19 cellular contexts compared by ENCODE assay signal in the genomic region with DNA sequence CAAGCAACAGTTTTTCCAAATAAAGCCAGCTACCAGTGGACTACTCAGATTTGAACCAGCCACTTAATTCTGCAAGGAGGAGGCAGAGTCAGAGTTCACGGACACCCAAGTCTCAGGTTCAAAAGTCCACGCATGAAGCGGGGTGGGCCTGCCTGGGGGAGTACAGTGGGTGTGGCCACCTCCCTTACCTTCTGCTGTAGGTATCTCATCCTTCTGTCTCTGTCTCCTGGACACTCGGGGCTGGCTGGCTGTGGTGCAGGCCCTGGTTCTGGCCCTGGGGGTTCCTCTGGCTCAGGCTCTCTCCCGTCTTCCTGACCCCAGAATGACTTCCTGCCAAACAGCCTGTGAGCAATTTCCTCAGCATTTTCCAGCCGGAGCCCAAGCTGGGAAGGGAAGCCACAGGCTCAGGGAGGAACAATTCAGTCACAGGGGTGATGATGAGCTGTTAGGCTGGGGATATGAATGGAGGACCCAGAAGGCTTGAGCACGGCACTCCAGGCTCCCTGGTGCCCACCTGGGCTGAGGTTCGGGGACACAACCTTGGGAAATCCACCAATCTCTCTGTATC.
DNase-seq lines count a peak whose midpoint lies in the region; ATAC-seq and TF ChIP-seq lines count a peak whose summit lies in the region.
"Had no signal": no experiment of that assay in that cellular context is flagged by ENCODE, and none has a peak within 500 bp of the region (broad histone marks: within the 10 kb centered on the region; RNA-seq: fewer than 3 reads in every experiment).

No MANE protein-coding gene starts in this region.

- 73% methylated on average over 8 of the region's 8 CpGs for WGBS in liver
- 93% methylated on average over 8 of the region's 8 CpGs for WGBS in hepatocyte (ENCODE audit: low lambda C conversion rate, missing lambda C conversion rate)

- no peak for TF ChIP-seq RAD21 in liver (IDR thresholded peaks at IDR 0.05)

- peak overlapping the region in 1 of 2 donors; percentile 29 for H3K27ac ChIP-seq in liver (ENCODE audit: low read depth in 1 of 2, low read length in 2 of 2)
- H3K27ac ChIP-seq in hepatocyte: no peak overlapping the region
- H3K27ac ChIP-seq: C4-2B, heart left ventricle, SJCRH30 had no signal

- peaks cover 0 to 5% (median 1%) of the 10 kb centered on the region in 4 donors for H3K9me3 ChIP-seq in liver (ENCODE audit: control insufficient read depth in 4 of 4, low read length in 3 of 4)
- H3K9me3 ChIP-seq in hepatocyte (ENCODE audit: low read depth): no peaks in the 10 kb centered on the region

- no peaks in the 10 kb centered on the region for H3K79me2 ChIP-seq in hepatocyte

- no peak overlapping the region for H3K9ac ChIP-seq in liver (ENCODE audit: low read depth in 1 of 2, low read length in 2 of 2)

- no peak overlapping the region for H3K4me3 ChIP-seq in AG10803 (ENCODE audit: low read length)
- no peak overlapping the region for H3K4me3 ChIP-seq in liver (ENCODE audit: low read depth in 1 of 3, low read length in 3 of 3)
- no peak overlapping the region for H3K4me3 ChIP-seq in hepatocyte
- H3K4me3 ChIP-seq: heart left ventricle, SJCRH30 had no signal

- H3K4me1 ChIP-seq in liver (ENCODE audit: control insufficient read depth in 4 of 4, insufficient read depth in 4 of 4, low read length in 3 of 4) (no peaks in the 10 kb centered on the region), hepatocyte (ENCODE audit: insufficient read depth) (no peaks in the 10 kb centered on the region)
- H3K4me1 ChIP-seq: heart left ventricle, SJCRH30 had no signal

- no peak overlapping the region for H3K4me2 ChIP-seq in hepatocyte

- H2AFZ ChIP-seq in hepatocyte: no peak overlapping the region

- H3K9me2 ChIP-seq in hepatocyte (replicated peaks; ENCODE audit: insufficient read depth): no peaks in the 10 kb centered on the region

- H3K27me3 ChIP-seq in liver (ENCODE audit: control insufficient read depth in 4 of 4, insufficient read depth in 4 of 4, low read length in 3 of 4) (no peaks in the 10 kb centered on the region), hepatocyte (no peaks in the 10 kb centered on the region)
- H3K27me3 ChIP-seq: heart left ventricle, SJCRH30 had no signal

- DNase-seq in AG10803 (ENCODE audit: low read depth): peak; percentile 27
- peak; percentile 79 for DNase-seq in M059J (ENCODE audit: low read depth)
- peak; percentile 59 to 91 for DNase-seq in dermis microvascular lymphatic vessel endothelial cell (ENCODE audit: low read depth in 2 of 2)
- no peak for DNase-seq in NCI-H2196 (lab: John Stamatoyannopoulos, UW; ENCODE audit: unreplicated experiment)
- no peak for DNase-seq in hepatocyte (ENCODE audit: low spot score)
- no peak for DNase-seq in OCI-M1 (lab: John Stamatoyannopoulos, UW)
- DNase-seq: activated CD4-positive, alpha-beta T cell treated with anti-CD3 and anti-CD28 coated beads for 4 hours; activated naive CD4-positive, alpha-beta T cell treated with anti-CD3 and anti-CD28 coated beads, Interleukin-2, amount 50 U/mL, for 16 hours; effector memory CD8-positive, alpha-beta T cell; heart left ventricle; NCI-H1105; NCI-H2029 treated with DMSO at 0.1 percent for 48 hours; NCI-H446 treated with DMSO at 0.1 percent for 48 hours; PC-3; SJCRH30; substantia nigra had no signal

- no peaks in the 10 kb centered on the region for H4K20me1 ChIP-seq in hepatocyte (ENCODE audit: insufficient read depth, poor library complexity, severe bottlenecking)

- no peak for TF ChIP-seq CTCF in AG10803 (conservative IDR thresholded peaks at IDR 0.05; ENCODE audit: low read length)
- no peak for TF ChIP-seq CTCF in liver (IDR thresholded peaks at IDR 0.05; ENCODE audit: low read depth, low read length, missing input control)
- TF ChIP-seq CTCF in hepatocyte (IDR thresholded peaks at IDR 0.05; ENCODE audit: poor library complexity): no peak

- H3K36me3 ChIP-seq in liver (ENCODE audit: control insufficient read depth in 4 of 4, insufficient read depth in 3 of 4, low read depth in 1 of 4, low read length in 3 of 4) (no peaks in the 10 kb centered on the region), hepatocyte (replicated peaks; ENCODE audit: insufficient read depth, low read depth) (no peaks in the 10 kb centered on the region)
- H3K36me3 ChIP-seq: heart left ventricle, SJCRH30 had no signal

- ATAC-seq in HG02981 (IDR thresholded peaks at IDR 0.05; ENCODE audit: unreplicated experiment): no peak
- ATAC-seq: effector memory CD8-positive, alpha-beta T cell; PC-3 had no signal

TF ChIP-seq in liver, 16 proteins besides CTCF, POLR2A, EP300 and RAD21:
- TF ChIP-seq NR2F2 (IDR thresholded peaks at IDR 0.05) (peak; percentile 60), YY1 (IDR thresholded peaks at IDR 0.05) (no peak), HNF4G (IDR thresholded peaks at IDR 0.05) (no peak), EGR1 (IDR thresholded peaks at IDR 0.05; ENCODE audit: low read depth in 2 of 2) (no peak), TAF1 (conservative IDR thresholded peaks at IDR 0.05) (no peak), FOXA2 (IDR thresholded peaks at IDR 0.05) (no peak), FOXA1 (IDR thresholded peaks at IDR 0.05) (no peak), SP1 (IDR thresholded peaks at IDR 0.05) (no peak), HNF4A (conservative IDR thresholded peaks at IDR 0.05) (no peak), GABPA (IDR thresholded peaks at IDR 0.05 in 1 of 2, conservative IDR thresholded peaks at IDR 0.05 in 1 of 2) (no peak), JUND (IDR thresholded peaks at IDR 0.05) (no peak), RXRA (IDR thresholded peaks at IDR 0.05) (peak in 1 of 2 donors; percentile 22)
- TF ChIP-seq, protein P1, sequence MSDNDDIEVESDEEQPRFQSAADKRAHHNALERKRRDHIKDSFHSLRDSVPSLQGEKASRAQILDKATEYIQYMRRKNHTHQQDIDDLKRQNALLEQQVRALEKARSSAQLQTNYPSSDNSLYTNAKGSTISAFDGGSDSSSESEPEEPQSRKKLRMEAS (IDR thresholded peaks at IDR 0.05): no peak
- TF ChIP-seq, protein P2, sequence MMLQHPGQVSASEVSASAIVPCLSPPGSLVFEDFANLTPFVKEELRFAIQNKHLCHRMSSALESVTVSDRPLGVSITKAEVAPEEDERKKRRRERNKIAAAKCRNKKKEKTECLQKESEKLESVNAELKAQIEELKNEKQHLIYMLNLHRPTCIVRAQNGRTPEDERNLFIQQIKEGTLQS (IDR thresholded peaks at IDR 0.05): no peak
- TF ChIP-seq, protein P3, sequence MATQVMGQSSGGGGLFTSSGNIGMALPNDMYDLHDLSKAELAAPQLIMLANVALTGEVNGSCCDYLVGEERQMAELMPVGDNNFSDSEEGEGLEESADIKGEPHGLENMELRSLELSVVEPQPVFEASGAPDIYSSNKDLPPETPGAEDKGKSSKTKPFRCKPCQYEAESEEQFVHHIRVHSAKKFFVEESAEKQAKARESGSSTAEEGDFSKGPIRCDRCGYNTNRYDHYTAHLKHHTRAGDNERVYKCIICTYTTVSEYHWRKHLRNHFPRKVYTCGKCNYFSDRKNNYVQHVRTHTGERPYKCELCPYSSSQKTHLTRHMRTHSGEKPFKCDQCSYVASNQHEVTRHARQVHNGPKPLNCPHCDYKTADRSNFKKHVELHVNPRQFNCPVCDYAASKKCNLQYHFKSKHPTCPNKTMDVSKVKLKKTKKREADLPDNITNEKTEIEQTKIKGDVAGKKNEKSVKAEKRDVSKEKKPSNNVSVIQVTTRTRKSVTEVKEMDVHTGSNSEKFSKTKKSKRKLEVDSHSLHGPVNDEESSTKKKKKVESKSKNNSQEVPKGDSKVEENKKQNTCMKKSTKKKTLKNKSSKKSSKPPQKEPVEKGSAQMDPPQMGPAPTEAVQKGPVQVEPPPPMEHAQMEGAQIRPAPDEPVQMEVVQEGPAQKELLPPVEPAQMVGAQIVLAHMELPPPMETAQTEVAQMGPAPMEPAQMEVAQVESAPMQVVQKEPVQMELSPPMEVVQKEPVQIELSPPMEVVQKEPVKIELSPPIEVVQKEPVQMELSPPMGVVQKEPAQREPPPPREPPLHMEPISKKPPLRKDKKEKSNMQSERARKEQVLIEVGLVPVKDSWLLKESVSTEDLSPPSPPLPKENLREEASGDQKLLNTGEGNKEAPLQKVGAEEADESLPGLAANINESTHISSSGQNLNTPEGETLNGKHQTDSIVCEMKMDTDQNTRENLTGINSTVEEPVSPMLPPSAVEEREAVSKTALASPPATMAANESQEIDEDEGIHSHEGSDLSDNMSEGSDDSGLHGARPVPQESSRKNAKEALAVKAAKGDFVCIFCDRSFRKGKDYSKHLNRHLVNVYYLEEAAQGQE (IDR thresholded peaks at IDR 0.05): no peak
- TF ChIP-seq, protein P4, sequence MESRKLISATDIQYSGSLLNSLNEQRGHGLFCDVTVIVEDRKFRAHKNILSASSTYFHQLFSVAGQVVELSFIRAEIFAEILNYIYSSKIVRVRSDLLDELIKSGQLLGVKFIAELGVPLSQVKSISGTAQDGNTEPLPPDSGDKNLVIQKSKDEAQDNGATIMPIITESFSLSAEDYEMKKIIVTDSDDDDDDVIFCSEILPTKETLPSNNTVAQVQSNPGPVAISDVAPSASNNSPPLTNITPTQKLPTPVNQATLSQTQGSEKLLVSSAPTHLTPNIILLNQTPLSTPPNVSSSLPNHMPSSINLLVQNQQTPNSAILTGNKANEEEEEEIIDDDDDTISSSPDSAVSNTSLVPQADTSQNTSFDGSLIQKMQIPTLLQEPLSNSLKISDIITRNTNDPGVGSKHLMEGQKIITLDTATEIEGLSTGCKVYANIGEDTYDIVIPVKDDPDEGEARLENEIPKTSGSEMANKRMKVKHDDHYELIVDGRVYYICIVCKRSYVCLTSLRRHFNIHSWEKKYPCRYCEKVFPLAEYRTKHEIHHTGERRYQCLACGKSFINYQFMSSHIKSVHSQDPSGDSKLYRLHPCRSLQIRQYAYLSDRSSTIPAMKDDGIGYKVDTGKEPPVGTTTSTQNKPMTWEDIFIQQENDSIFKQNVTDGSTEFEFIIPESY (IDR thresholded peaks at IDR 0.05): no peak

Comparison
In these comparisons a context has a peak if more than half of its experiments do, and no peak if none do; other contexts are left out.
1. DNase-seq: peak in AG10803 (single experiment), M059J (single experiment) and dermis microvascular lymphatic vessel endothelial cell (2 of 2); none in NCI-H2196 (single experiment), hepatocyte (single experiment) and OCI-M1 (single experiment).